In the genomic region with DNA sequence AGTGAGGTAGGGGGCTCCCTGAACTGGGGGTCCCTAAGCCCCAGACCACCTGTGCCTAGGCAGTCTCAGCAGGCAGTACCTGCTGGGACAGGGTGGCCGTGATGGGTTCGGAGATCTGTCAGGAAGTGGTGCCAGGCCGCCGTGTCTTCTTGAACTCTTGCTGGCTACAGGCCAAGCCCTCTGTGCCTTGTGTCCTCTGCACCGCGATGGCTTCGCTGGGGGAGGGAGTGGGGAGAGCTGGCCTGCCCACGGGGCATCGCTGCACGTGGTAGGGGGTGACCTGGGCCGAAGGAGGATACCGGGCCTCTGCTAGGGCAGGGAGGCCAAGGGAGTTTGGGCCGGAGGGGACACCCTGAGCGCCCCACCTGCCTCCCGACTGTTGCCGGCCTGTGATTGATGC, we compare ENCODE assay signal across 20 cellular contexts.
A peak's percentile ranks its signal among the peaks of the same experiment; 100 is the strongest.
DNase-seq lines count a peak whose midpoint lies in the region; ATAC-seq and TF ChIP-seq lines count a peak whose summit lies in the region.
"Had no signal": no experiment of that assay in that cellular context is flagged by ENCODE, and none has a peak within 500 bp of the region (broad histone marks: within the 10 kb centered on the region; RNA-seq: fewer than 3 reads in every experiment).

No MANE protein-coding gene starts in this region.

- no peaks in the 10 kb centered on the region for H3K4me1 ChIP-seq in uterus
- H3K4me1 ChIP-seq: tibial nerve had no signal

- TF ChIP-seq POLR2A in uterus (IDR thresholded peaks at IDR 0.05): no peak

- no peak overlapping the region for H3K4me3 Mint-ChIP-seq in chondrocyte (ENCODE audit: unreplicated experiment)
- no peak overlapping the region for H3K4me3 Mint-ChIP-seq in natural killer cell treated with Interleukin-12 subunit alpha and Interleukin-12 subunit beta and Interleukin-15 and Interleukin-18, amount 100 ng/mL, for 72 hours
- H3K4me3 Mint-ChIP-seq: CD4-positive, alpha-beta T cell; T-cell had no signal

- H3K27me3 Mint-ChIP-seq in chondrocyte (ENCODE audit: low read depth): peaks cover 16% of the 10 kb centered on the region
- peaks cover 0 to 9% of the 10 kb centered on the region in 2 donors for H3K27me3 Mint-ChIP-seq in natural killer cell treated with Interleukin-12 subunit alpha and Interleukin-12 subunit beta and Interleukin-15 and Interleukin-18, amount 100 ng/mL, for 72 hours

- no peaks in the 10 kb centered on the region for H3K9me3 Mint-ChIP-seq in chondrocyte (ENCODE audit: low read depth)
- H3K9me3 Mint-ChIP-seq in natural killer cell treated with Interleukin-12 subunit alpha and Interleukin-12 subunit beta and Interleukin-15 and Interleukin-18, amount 100 ng/mL, for 72 hours: no peaks in the 10 kb centered on the region
- H3K9me3 Mint-ChIP-seq: CD4-positive, alpha-beta T cell; T-cell had no signal

- H3K4me3 ChIP-seq in uterus: no peak overlapping the region
- H3K4me3 ChIP-seq: GM12878, tibial nerve had no signal

- no peaks in the 10 kb centered on the region for H3K27me3 ChIP-seq in uterus

- no peaks in the 10 kb centered on the region for H3K36me3 ChIP-seq in uterus
- H3K36me3 ChIP-seq: tibial nerve had no signal

- TF ChIP-seq CTCF in chondrocyte (IDR thresholded peaks at IDR 0.05) (no peak), uterus (IDR thresholded peaks at IDR 0.05) (no peak)

- intact Hi-C loops in left ventricle myocardium superior (cut with micrococcal nuclease): no loop called here
- intact Hi-C loops in Right ventricle myocardium superior (cut with DNase I): no loop called here
- intact Hi-C loops in uterus (cut with DNase I; ENCODE audit: low total_unique reads): no loop called here

- no peaks in the 10 kb centered on the region for H3K36me3 Mint-ChIP-seq in chondrocyte (ENCODE audit: low read depth)
- no peaks in the 10 kb centered on the region for H3K36me3 Mint-ChIP-seq in natural killer cell treated with Interleukin-12 subunit alpha and Interleukin-12 subunit beta and Interleukin-15 and Interleukin-18, amount 100 ng/mL, for 72 hours
- H3K36me3 Mint-ChIP-seq: T-cell had no signal

- H3K9me3 ChIP-seq in uterus: no peaks in the 10 kb centered on the region

- ATAC-seq in left ventricle myocardium superior (no peak), Right ventricle myocardium superior (ENCODE audit: poor library complexity) (no peak), HG03135 (IDR thresholded peaks at IDR 0.05; ENCODE audit: unreplicated experiment) (no peak)
- no peak for ATAC-seq in natural killer cell treated with Interleukin-12 subunit alpha and Interleukin-12 subunit beta and Interleukin-15 and Interleukin-18, amount 100 ng/mL, for 72 hours
- ATAC-seq: GM12878, T-cell had no signal

- H3K4me1 Mint-ChIP-seq in chondrocyte (ENCODE audit: low read depth): no peaks in the 10 kb centered on the region
- H3K4me1 Mint-ChIP-seq in natural killer cell treated with Interleukin-12 subunit alpha and Interleukin-12 subunit beta and Interleukin-15 and Interleukin-18, amount 100 ng/mL, for 72 hours (ENCODE audit: low read depth in 2 of 2): no peaks in the 10 kb centered on the region
- H3K4me1 Mint-ChIP-seq: T-cell had no signal

- no peak overlapping the region for H3K27ac ChIP-seq in uterus
- H3K27ac ChIP-seq: tibial nerve had no signal

- peak; percentile 26 for DNase-seq in left ventricle myocardium superior
- DNase-seq in Right ventricle myocardium superior: no peak
- DNase-seq in chondrocyte (ENCODE audit: low spot score): peak; percentile 83
- peak; percentile 38 for DNase-seq in natural killer cell treated with Interleukin-12 subunit alpha and Interleukin-12 subunit beta and Interleukin-15 and Interleukin-18, amount 100 ng/mL, for 72 hours (ENCODE audit: low spot score)
- peak; percentile 6 to 12 for DNase-seq in uterus
- no peak for DNase-seq in NOMO-1 treated with DMSO at 0.1 percent for 48 hours (lab: John Stamatoyannopoulos, UW; ENCODE audit: unreplicated experiment)
- DNase-seq in stimulated activated CD4-positive, alpha-beta T cell treated with anti-CD3 and anti-CD28 coated beads, Interleukin-4, amount 100 ng/mL, for 24 hours: no peak
- DNase-seq: activated CD4-positive, alpha-beta T cell treated with anti-CD3 and anti-CD28 coated beads, Interleukin-2, amount 50 U/mL, for 1 hour; DMS79; MV-4-11; NCI-H1930; NCI-H510A; occipital lobe; stimulated activated CD4-positive, alpha-beta T cell treated with anti-CD3 and anti-CD28 coated beads, Interleukin-2, amount 100 ng/mL, for 24 hours; stimulated activated naive CD4-positive, alpha-beta T cell treated with Interleukin-2 at 50 U/mL for 16 hours had no signal

- no peak overlapping the region for H3K27ac Mint-ChIP-seq in chondrocyte (ENCODE audit: unreplicated experiment)
- H3K27ac Mint-ChIP-seq in natural killer cell treated with Interleukin-12 subunit alpha and Interleukin-12 subunit beta and Interleukin-15 and Interleukin-18, amount 100 ng/mL, for 72 hours: no peak overlapping the region
- H3K27ac Mint-ChIP-seq: CD4-positive, alpha-beta T cell; T-cell had no signal

Comparison
In these comparisons a context has a peak if more than half of its experiments do, and no peak if none do; other contexts are left out.
1. DNase-seq: peak in left ventricle myocardium superior (single experiment), chondrocyte (single experiment), natural killer cell treated with Interleukin-12 subunit alpha and Interleukin-12 subunit beta and Interleukin-15 and Interleukin-18, amount 100 ng/mL, for 72 hours (single experiment) and uterus (2 of 2); none in Right ventricle myocardium superior (single experiment), NOMO-1 treated with DMSO at 0.1 percent for 48 hours (single experiment) and stimulated activated CD4-positive, alpha-beta T cell treated with anti-CD3 and anti-CD28 coated beads, Interleukin-4, amount 100 ng/mL, for 24 hours (single experiment).